8 cellular contexts compared by ENCODE assay signal in the genomic region with DNA sequence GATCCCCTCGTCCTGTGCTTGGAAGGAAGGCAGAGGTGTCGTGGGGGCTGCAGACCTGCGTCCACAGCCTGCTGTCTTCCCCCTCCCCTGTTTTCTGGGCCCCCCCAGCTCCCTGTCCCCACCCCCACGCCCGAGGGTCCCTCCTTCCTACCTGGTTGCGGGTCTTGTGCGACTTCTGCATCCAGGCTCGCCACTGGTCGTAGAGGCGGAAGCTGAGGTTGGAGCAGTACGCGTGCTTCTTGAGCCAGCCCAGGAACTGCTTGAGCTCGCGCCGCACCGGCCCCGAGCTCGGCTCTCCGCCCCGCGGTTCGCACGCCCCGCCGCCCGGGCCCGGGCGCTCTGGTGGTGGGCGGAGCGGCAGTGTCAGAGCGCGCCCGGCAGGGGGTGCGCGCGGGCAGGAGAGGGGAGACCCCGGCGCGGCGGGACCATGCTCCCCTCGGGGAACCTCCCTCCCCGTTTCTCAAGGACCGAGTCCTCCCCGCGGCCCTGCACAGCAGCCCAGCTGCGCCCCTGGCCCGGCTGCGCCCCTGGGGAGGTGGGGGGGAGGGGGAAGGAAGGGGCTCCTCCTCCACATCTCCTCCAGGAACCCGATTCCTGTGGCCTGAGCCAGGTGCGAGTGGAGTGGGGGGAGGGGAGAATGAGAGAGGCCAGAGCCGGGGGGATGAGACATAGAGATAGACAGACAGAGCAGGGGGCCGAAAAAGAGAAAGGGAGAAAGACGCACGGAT. TPM values are rescaled to one million over a fixed set of nuclear protein-coding genes. Genes with fewer than 3 reads are reported as not detected.
DNase-seq lines count a peak whose midpoint lies in the region; ATAC-seq, FAIRE-seq and TF ChIP-seq lines count a peak whose summit lies in the region.

No MANE protein-coding gene starts in this region.

- no peaks in the 10 kb centered on the region for H3K27me3 ChIP-seq in neural cell (ENCODE audit: insufficient read depth, low read depth, low read length)

- ATAC-seq in stimulated activated naive CD8-positive, alpha-beta T cell treated with anti-CD3 and anti-CD28 coated beads, Interleukin-15, amount 100 ng/mL, for 72 hours, result peak; percentile 71
- ATAC-seq in HG03095 (IDR thresholded peaks at IDR 0.05; ENCODE audit: unreplicated experiment), result no peak

- peak overlapping the region; percentile 90 to 93 for H3K27ac Mint-ChIP-seq in stimulated activated naive CD8-positive, alpha-beta T cell treated with anti-CD3 and anti-CD28 coated beads, Interleukin-15, amount 100 ng/mL, for 72 hours

- H3K9me2 ChIP-seq in neural cell (ENCODE audit: insufficient read depth, low read length), result no peaks in the 10 kb centered on the region

- TF ChIP-seq EP300 in neural cell (conservative IDR thresholded peaks at IDR 0.05; ENCODE audit: poor library complexity, severe bottlenecking), result peak; percentile 19

- peaks cover 71% of the 10 kb centered on the region for H3K4me1 Mint-ChIP-seq in stimulated activated naive CD8-positive, alpha-beta T cell treated with anti-CD3 and anti-CD28 coated beads, Interleukin-15, amount 100 ng/mL, for 72 hours

- TF ChIP-seq CTCF in GM12872 (IDR thresholded peaks at IDR 0.05; ENCODE audit: insufficient read depth, low read depth, low read length) (peak; percentile 77; the same call in 2 of the 3 replicates), fibroblast of the aortic adventitia (IDR thresholded peaks at IDR 0.05; ENCODE audit: insufficient read depth, low read length) (peak; percentile 67), neural cell (IDR thresholded peaks at IDR 0.05; ENCODE audit: poor library complexity, severe bottlenecking) (peak; percentile 93)

- no peaks in the 10 kb centered on the region for H3K79me2 ChIP-seq in neural cell (replicated peaks; ENCODE audit: insufficient read depth, low read length)

- H3K9me3 ChIP-seq in neural cell (ENCODE audit: low read length), result no peaks in the 10 kb centered on the region

- DNase-seq in HT1080 (ENCODE audit: low read depth), result peak; percentile 59
- peak; percentile 33 for DNase-seq in RCC 7860 (ENCODE audit: low spot score)
- DNase-seq in activated T-helper 1 cell treated with anti-CD3 and anti-CD28 coated beads, Interleukin-2, amount 50 U/mL, for 16 hours (ENCODE audit: low read depth in 1 of 2, low spot score in 1 of 2), result peak; percentile 39 to 67
- DNase-seq in fibroblast of the aortic adventitia (ENCODE audit: low read depth), result peak; percentile 66
- peak; percentile 75 to 81 for DNase-seq in stimulated activated naive CD8-positive, alpha-beta T cell treated with anti-CD3 and anti-CD28 coated beads, Interleukin-15, amount 100 ng/mL, for 72 hours

- no peaks in the 10 kb centered on the region for H3F3A ChIP-seq in neural cell (ENCODE audit: insufficient read depth, low read length, poor library complexity, severe bottlenecking)

- no peaks in the 10 kb centered on the region for H3K36me3 ChIP-seq in neural cell (ENCODE audit: insufficient read depth, low read length)

- H4K20me1 ChIP-seq in neural cell (ENCODE audit: insufficient read depth), result no peaks in the 10 kb centered on the region

- peak overlapping the region; percentile 51 for H2AFZ ChIP-seq in neural cell (ENCODE audit: low read depth, low read length)

- H3K9ac ChIP-seq in neural cell (ENCODE audit: low read length), result peak overlapping the region; percentile 60

- H3K9me3 Mint-ChIP-seq in stimulated activated naive CD8-positive, alpha-beta T cell treated with anti-CD3 and anti-CD28 coated beads, Interleukin-15, amount 100 ng/mL, for 72 hours, result no peaks in the 10 kb centered on the region

- H3K4me3 Mint-ChIP-seq in stimulated activated naive CD8-positive, alpha-beta T cell treated with anti-CD3 and anti-CD28 coated beads, Interleukin-15, amount 100 ng/mL, for 72 hours, result peak overlapping the region; percentile 83 to 91

- peak; percentile 87 for TF ChIP-seq RAD21 in neural cell (conservative IDR thresholded peaks at IDR 0.05)

- no peak overlapping the region for H3K27ac ChIP-seq in neural cell (ENCODE audit: low read length)

- peaks cover 43% of the 10 kb centered on the region for H3K27me3 Mint-ChIP-seq in stimulated activated naive CD8-positive, alpha-beta T cell treated with anti-CD3 and anti-CD28 coated beads, Interleukin-15, amount 100 ng/mL, for 72 hours

- H3K4me2 ChIP-seq in neural cell (ENCODE audit: low read length), result peak overlapping the region; percentile 73

- H3K4me3 ChIP-seq in fibroblast of the aortic adventitia (ENCODE audit: low read depth, low read length) (peak overlapping the region; percentile 53), neural cell (ENCODE audit: low read length) (peak overlapping the region; percentile 65)

- FAIRE-seq in RCC 7860 (lab: Jason Lieb, UNC), result no peak

TF ChIP-seq in neural cell, 6 proteins besides CTCF, POLR2A, EP300 and RAD21:
- TF ChIP-seq POLR2AphosphoS5 (IDR thresholded peaks at IDR 0.05) (peak; percentile 17), TAF1 (IDR thresholded peaks at IDR 0.05; ENCODE audit: low read depth) (no peak), SMC3 (conservative IDR thresholded peaks at IDR 0.05; ENCODE audit: poor library complexity) (peak; percentile 89), MXI1 (conservative IDR thresholded peaks at IDR 0.05; ENCODE audit: poor library complexity, severe bottlenecking) (peak; percentile 74), EZH2 (IDR thresholded peaks at IDR 0.05; ENCODE audit: borderline replicate concordance, insufficient read depth, low read length, poor library complexity, severe bottlenecking) (no peak)
- TF ChIP-seq, protein P1, sequence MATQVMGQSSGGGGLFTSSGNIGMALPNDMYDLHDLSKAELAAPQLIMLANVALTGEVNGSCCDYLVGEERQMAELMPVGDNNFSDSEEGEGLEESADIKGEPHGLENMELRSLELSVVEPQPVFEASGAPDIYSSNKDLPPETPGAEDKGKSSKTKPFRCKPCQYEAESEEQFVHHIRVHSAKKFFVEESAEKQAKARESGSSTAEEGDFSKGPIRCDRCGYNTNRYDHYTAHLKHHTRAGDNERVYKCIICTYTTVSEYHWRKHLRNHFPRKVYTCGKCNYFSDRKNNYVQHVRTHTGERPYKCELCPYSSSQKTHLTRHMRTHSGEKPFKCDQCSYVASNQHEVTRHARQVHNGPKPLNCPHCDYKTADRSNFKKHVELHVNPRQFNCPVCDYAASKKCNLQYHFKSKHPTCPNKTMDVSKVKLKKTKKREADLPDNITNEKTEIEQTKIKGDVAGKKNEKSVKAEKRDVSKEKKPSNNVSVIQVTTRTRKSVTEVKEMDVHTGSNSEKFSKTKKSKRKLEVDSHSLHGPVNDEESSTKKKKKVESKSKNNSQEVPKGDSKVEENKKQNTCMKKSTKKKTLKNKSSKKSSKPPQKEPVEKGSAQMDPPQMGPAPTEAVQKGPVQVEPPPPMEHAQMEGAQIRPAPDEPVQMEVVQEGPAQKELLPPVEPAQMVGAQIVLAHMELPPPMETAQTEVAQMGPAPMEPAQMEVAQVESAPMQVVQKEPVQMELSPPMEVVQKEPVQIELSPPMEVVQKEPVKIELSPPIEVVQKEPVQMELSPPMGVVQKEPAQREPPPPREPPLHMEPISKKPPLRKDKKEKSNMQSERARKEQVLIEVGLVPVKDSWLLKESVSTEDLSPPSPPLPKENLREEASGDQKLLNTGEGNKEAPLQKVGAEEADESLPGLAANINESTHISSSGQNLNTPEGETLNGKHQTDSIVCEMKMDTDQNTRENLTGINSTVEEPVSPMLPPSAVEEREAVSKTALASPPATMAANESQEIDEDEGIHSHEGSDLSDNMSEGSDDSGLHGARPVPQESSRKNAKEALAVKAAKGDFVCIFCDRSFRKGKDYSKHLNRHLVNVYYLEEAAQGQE (IDR thresholded peaks at IDR 0.05; ENCODE audit: borderline replicate concordance), result no peak

RNA-seq across cellular contexts. Expression of a gene that starts 5.7 kb away (rescaled TPM):
- total RNA-seq in HT1080 (2014; rRNA removed; shearing (Covaris generic)), result 70.9 and 99.1 TPM in 2 replicates
- polyA plus RNA-seq in HT1080 (2015; cell fraction: cytosol; rRNA removed), result 94.8 and 110 TPM in 2 replicates
- polyA plus RNA-seq in HT1080 (2015; cell fraction: nucleus; rRNA removed), result 126 and 148 TPM in 2 replicates
- 41.4 and 153 TPM in 2 replicates for total RNA-seq in fibroblast of the aortic adventitia (ENCODE audit: low replicate concordance)
- polyA plus RNA-seq in neural cell, result 214 and 277 TPM in 2 replicates
- 21.4 and 24.6 TPM in 2 replicates for polyA minus RNA-seq in neural cell

RNA-seq across cellular contexts. Expression of a gene that starts 12.3 kb away (rescaled TPM):
- total RNA-seq in HT1080 (2014; rRNA removed; shearing (Covaris generic)), result 1.1 and 1.3 TPM in 2 replicates
- polyA plus RNA-seq in HT1080 (2015; cell fraction: cytosol; rRNA removed), result 5.7 and 6.9 TPM in 2 replicates
- 5.6 and 9.6 TPM in 2 replicates for polyA plus RNA-seq in HT1080 (2015; cell fraction: nucleus; rRNA removed)
- total RNA-seq in fibroblast of the aortic adventitia (ENCODE audit: low replicate concordance), result 16.5 and 69.1 TPM in 2 replicates
- 3.3 and 14.2 TPM in 2 replicates for polyA plus RNA-seq in neural cell
- not detected in 2 replicates for polyA minus RNA-seq in neural cell

RNA-seq across cellular contexts. Expression of a gene that starts 18.4 kb away (rescaled TPM):
- 0.61 and 1.1 TPM in 2 replicates for total RNA-seq in HT1080 (2014; rRNA removed; shearing (Covaris generic))
- polyA plus RNA-seq in HT1080 (2015; cell fraction: cytosol; rRNA removed), result 11.3 and 11.8 TPM in 2 replicates
- polyA plus RNA-seq in HT1080 (2015; cell fraction: nucleus; rRNA removed), result 19.4 and 20.5 TPM in 2 replicates
- 1.2 and 2.2 TPM in 2 replicates for total RNA-seq in fibroblast of the aortic adventitia (ENCODE audit: low replicate concordance)
- 138 and 173 TPM in 2 replicates for polyA plus RNA-seq in neural cell
- 39.4 and 42.1 TPM in 2 replicates for polyA minus RNA-seq in neural cell

RNA-seq across cellular contexts. Expression of a gene that starts 22.6 kb away (rescaled TPM):
- 1,475 and 1,684 TPM in 2 replicates for total RNA-seq in HT1080 (2014; rRNA removed; shearing (Covaris generic))
- polyA plus RNA-seq in HT1080 (2015; cell fraction: cytosol; rRNA removed), result 1,368 and 1,574 TPM in 2 replicates
- polyA plus RNA-seq in HT1080 (2015; cell fraction: nucleus; rRNA removed), result 561 and 611 TPM in 2 replicates
- 496 and 1,084 TPM in 2 replicates for total RNA-seq in fibroblast of the aortic adventitia (ENCODE audit: low replicate concordance)
- polyA plus RNA-seq in neural cell, result 709 and 765 TPM in 2 replicates
- polyA minus RNA-seq in neural cell, result 234 and 279 TPM in 2 replicates

RNA-seq across cellular contexts. Expression of a gene that starts 36.6 kb away (rescaled TPM):
- 163 and 195 TPM in 2 replicates for total RNA-seq in HT1080 (2014; rRNA removed; shearing (Covaris generic))
- polyA plus RNA-seq in HT1080 (2015; cell fraction: cytosol; rRNA removed), result 138 and 171 TPM in 2 replicates
- 104 and 136 TPM in 2 replicates for polyA plus RNA-seq in HT1080 (2015; cell fraction: nucleus; rRNA removed)
- 21.3 and 109 TPM in 2 replicates for total RNA-seq in fibroblast of the aortic adventitia (ENCODE audit: low replicate concordance)
- polyA plus RNA-seq in neural cell, result 55.8 and 78.1 TPM in 2 replicates
- 28.5 and 31.5 TPM in 2 replicates for polyA minus RNA-seq in neural cell
